Comparison of ENCODE assay signal across 27 cellular contexts in the genomic region with DNA sequence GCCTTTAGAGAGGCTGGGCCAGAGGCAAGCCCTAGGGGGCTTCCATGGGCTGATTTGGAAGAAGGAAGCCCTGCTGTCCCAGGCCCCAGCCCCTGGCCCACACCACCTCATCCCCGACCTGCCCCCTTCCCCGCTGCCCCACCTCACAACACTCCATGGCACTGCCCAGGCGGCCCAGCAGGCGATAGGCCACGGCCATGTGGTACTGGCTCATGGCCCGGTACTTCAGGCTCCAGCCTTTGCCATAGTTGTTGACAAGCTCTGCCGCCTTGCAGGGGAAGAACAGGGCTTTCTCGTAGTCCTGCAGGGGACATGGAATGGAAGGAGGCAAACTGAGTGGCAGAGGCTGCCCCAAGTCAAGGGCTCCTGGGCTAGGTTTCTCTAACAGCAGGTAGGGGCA. TPM values are rescaled to one million over a fixed set of nuclear protein-coding genes. Genes with fewer than 3 reads are reported as not detected.
DNase-seq lines count a peak whose midpoint lies in the region; ATAC-seq and TF ChIP-seq lines count a peak whose summit lies in the region.
"Had no signal": no experiment of that assay in that cellular context is flagged by ENCODE, and none has a peak within 500 bp of the region (broad histone marks: within the 10 kb centered on the region; RNA-seq: fewer than 3 reads in every experiment).

No MANE protein-coding gene starts in this region.

- H3K79me1 ChIP-seq in neuronal stem cell (ENCODE audit: low read depth, low read length): no peaks in the 10 kb centered on the region

- H2BK120ac ChIP-seq in neuronal stem cell (ENCODE audit: low read depth, low read length): no peak overlapping the region

- H3K27me3 ChIP-seq in heart right ventricle (no peaks in the 10 kb centered on the region), neuronal stem cell (ENCODE audit: control insufficient read depth in 3 of 3, insufficient read depth in 3 of 3, low read depth in 1 of 3, low read length in 3 of 3) (peaks cover 0 to 5% (median 0%) of the 10 kb centered on the region in 3 experiments), thyroid gland (no peaks in the 10 kb centered on the region)
- H3K27me3 ChIP-seq: BLaER1, colonic mucosa, pancreas, Peyer's patch, right lobe of liver, stomach, transverse colon had no signal

- no peak overlapping the region for H3K14ac ChIP-seq in neuronal stem cell (ENCODE audit: low read length)

- H3K4me2 ChIP-seq in neuronal stem cell (ENCODE audit: insufficient read depth, low read length, poor library complexity, severe bottlenecking): no peak overlapping the region
- H3K4me2 ChIP-seq: BLaER1 had no signal

- no peak overlapping the region for H2AK5ac ChIP-seq in neuronal stem cell (ENCODE audit: low read depth, low read length)

- no peak for TF ChIP-seq CTCF in heart right ventricle (IDR thresholded peaks at IDR 0.05)
- TF ChIP-seq CTCF in thyroid gland (IDR thresholded peaks at IDR 0.05): no peak

- H3K36me3 ChIP-seq in heart right ventricle (no peaks in the 10 kb centered on the region), neuronal stem cell (replicated peaks in 1 of 2; ENCODE audit: control insufficient read depth in 2 of 2, insufficient read depth in 2 of 2, low read length in 2 of 2) (no peaks in the 10 kb centered on the region), thyroid gland (no peaks in the 10 kb centered on the region)
- H3K36me3 ChIP-seq: BLaER1, colonic mucosa, HAP-1, lower lobe of right lung, pancreas, Peyer's patch, right lobe of liver, stomach, transverse colon had no signal

- H3K18ac ChIP-seq in neuronal stem cell (ENCODE audit: low read length): peak overlapping the region; percentile 13

- no peak overlapping the region for H3K4me3 ChIP-seq in heart right ventricle
- no peak overlapping the region for H3K4me3 ChIP-seq in neuronal stem cell (ENCODE audit: low read length in 2 of 2)
- H3K4me3 ChIP-seq in thyroid gland (replicated peaks in 1 of 3): no peak overlapping the region
- H3K4me3 ChIP-seq: BLaER1, colonic mucosa, HAP-1, lower lobe of right lung, pancreas, Peyer's patch, right lobe of liver, stomach, transverse colon had no signal

- no peak overlapping the region for H2AFZ ChIP-seq in neuronal stem cell (ENCODE audit: low read length)

- H3K4me1 ChIP-seq in heart right ventricle (peaks cover 0 to 25% (median 0%) of the 10 kb centered on the region in 9 donors), neuronal stem cell (ENCODE audit: control insufficient read depth in 2 of 2, insufficient read depth in 1 of 2, low read depth in 1 of 2, low read length in 2 of 2) (peaks cover 2 to 7% of the 10 kb centered on the region in 2 donors), thyroid gland (peaks cover 7 to 10% of the 10 kb centered on the region in 2 donors)
- H3K4me1 ChIP-seq: colonic mucosa, HAP-1, lower lobe of right lung, Peyer's patch had no signal

- WGBS in heart right ventricle, 2 donors: 50 to 72% methylated on average over 8 of the region's 8 CpGs
- no CpG with 5 or more reads among the region's 8 CpGs for WGBS in neuronal stem cell (ENCODE audit: extremely low coverage in 2 of 2, insufficient read length in 2 of 2, insufficient replicate concordance in 1 of 2), 2 donors
- WGBS in thyroid gland, 2 donors: 45 to 71% methylated on average over 3 to 7 of the region's 8 CpGs

- H3K27ac ChIP-seq in caudate nucleus (ENCODE audit: low read depth, low read length) (peak overlapping the region; percentile 79), heart right ventricle (peak overlapping the region in 4 of 10 donors; percentile 9 to 43 (median 24)), neuronal stem cell (replicated peaks; ENCODE audit: low read length) (no peak overlapping the region), thyroid gland (no peak overlapping the region)
- H3K27ac ChIP-seq: BLaER1, colonic mucosa, lower lobe of right lung, pancreas, Peyer's patch, right lobe of liver, stomach, transverse colon had no signal

- no peak for TF ChIP-seq POLR2A in thyroid gland (IDR thresholded peaks at IDR 0.05)

- H3K9me3 ChIP-seq in heart right ventricle (no peaks in the 10 kb centered on the region), neuronal stem cell (replicated peaks in 1 of 2; ENCODE audit: control insufficient read depth in 2 of 2, insufficient read depth in 1 of 2, low read depth in 1 of 2, low read length in 2 of 2) (no peaks in the 10 kb centered on the region), thyroid gland (no peaks in the 10 kb centered on the region)
- H3K9me3 ChIP-seq: BLaER1, colonic mucosa, HAP-1, lower lobe of right lung, pancreas, Peyer's patch, right lobe of liver, stomach, transverse colon had no signal

- H4K8ac ChIP-seq in neuronal stem cell (ENCODE audit: low read depth, low read length): no peak overlapping the region

- H3K23ac ChIP-seq in neuronal stem cell (ENCODE audit: low read depth, low read length, poor library complexity): no peak overlapping the region

- peak; percentile 74 to 93 (median 86) for ATAC-seq in heart right ventricle
- no peak for ATAC-seq in HG02938 (IDR thresholded peaks at IDR 0.05; ENCODE audit: unreplicated experiment)
- no peak for ATAC-seq in HG03520 (IDR thresholded peaks at IDR 0.05; ENCODE audit: unreplicated experiment)
- ATAC-seq: right lobe of liver had no signal

- H3K9ac ChIP-seq in neuronal stem cell (ENCODE audit: low read depth, low read length, poor library complexity): no peak overlapping the region
- H3K9ac ChIP-seq: BLaER1 had no signal

- H2BK15ac ChIP-seq in neuronal stem cell (ENCODE audit: low read length): no peak overlapping the region

- no peak overlapping the region for H2BK5ac ChIP-seq in neuronal stem cell (ENCODE audit: low read length)

- no peak overlapping the region for H2BK12ac ChIP-seq in neuronal stem cell (ENCODE audit: low read length)

- H4K91ac ChIP-seq in neuronal stem cell (ENCODE audit: low read depth, low read length, poor library complexity): no peak overlapping the region

- no peak overlapping the region for H3K4ac ChIP-seq in neuronal stem cell (ENCODE audit: low read length)

- intact Hi-C loops in heart right ventricle (cut with DNase I) (no loop called here), thyroid gland (cut with DNase I) (no loop called here)

- DNase-seq in caudate nucleus (lab: John Stamatoyannopoulos, UW): peak in 29 of 61 donors; percentile 8 to 72 (median 35)
- DNase-seq in heart right ventricle: peak; percentile 65 to 68
- no peak for DNase-seq in neuronal stem cell (ENCODE audit: low spot score)
- DNase-seq in thyroid gland: peak; percentile 78 to 86
- no peak for DNase-seq in hepatic stellate cell (ENCODE audit: low spot score)
- DNase-seq: activated CD8-positive, alpha-beta memory T cell treated with anti-CD3 and anti-CD28 coated beads for 24 hours; activated naive CD4-positive, alpha-beta T cell treated with anti-CD3 and anti-CD28 coated beads, Interleukin-2, amount 50 U/mL, for 16 hours; activated T-cell treated with anti-CD3 and anti-CD28 coated beads for 4 hours; colonic mucosa; effector CD8-positive, alpha-beta T cell; islet precursor cell; lower lobe of right lung; naive thymus-derived CD8-positive, alpha-beta T cell; NCI-H1417 treated with DMSO at 0.1 percent for 48 hours; pancreas; Peyer's patch; right lobe of liver; stimulated activated CD4-positive, alpha-beta T cell treated with anti-CD3 and anti-CD28 coated beads, Interleukin-12 subunit alpha, Interleukin-12 subunit beta, amount 100 ng/mL, for 4 hours; stimulated activated CD4-positive, alpha-beta T cell treated with anti-CD3 and anti-CD28 coated beads, Interleukin-2, amount 100 ng/mL, for 48 hours; stomach; SW 1271; transverse colon had no signal

RNA-seq across cellular contexts. Expression of a gene that starts 6.4 kb away (rescaled TPM):
- total RNA-seq in heart right ventricle (10 to 100 TPM in 1 of 10 donors, 1 to 10 TPM in 9; 2.9 to 10.2 (median 4.0) TPM), thyroid gland (under 1 TPM in 1 of 4 donors, not detected in 3; 0.67 TPM)
- 1 to 10 TPM in 1 of 2 donors, under 1 TPM in 1; 0.33 to 6.2 TPM for polyA plus RNA-seq in heart right ventricle
- polyA plus RNA-seq in neuronal stem cell (2013, experiment 1 of 2): not detected
- 0.06 TPM for polyA plus RNA-seq in neuronal stem cell (2013, experiment 2 of 2)
- total RNA-seq: colonic mucosa, transverse colon had no signal
- polyA plus RNA-seq: AG04450; naive thymus-derived CD8-positive, alpha-beta T cell had no signal

RNA-seq across cellular contexts. Expression of a gene that starts 16.3 kb away (rescaled TPM):
- total RNA-seq in heart right ventricle: 100 to 1,000 TPM; 129 to 171 (median 140) TPM
- 100 to 1,000 TPM; 184 to 272 TPM for polyA plus RNA-seq in heart right ventricle
- 74.9 TPM for polyA plus RNA-seq in neuronal stem cell (2013, experiment 1 of 2)
- 75.0 TPM for polyA plus RNA-seq in neuronal stem cell (2013, experiment 2 of 2)
- 100 to 1,000 TPM in 2 of 4 donors, 10 to 100 TPM in 2; 92.7 to 240 (median 123) TPM for total RNA-seq in thyroid gland

RNA-seq across cellular contexts. Expression of a gene that starts 34.1 kb away (rescaled TPM):
- total RNA-seq in heart right ventricle (10 to 100 TPM; 31.1 to 54.5 (median 40.8) TPM), thyroid gland (10 to 100 TPM; 51.3 to 84.3 (median 66.8) TPM)
- polyA plus RNA-seq in heart right ventricle: 10 to 100 TPM; 62.3 to 86.4 TPM
- polyA plus RNA-seq in neuronal stem cell (2013, experiment 1 of 2): 21.6 TPM
- polyA plus RNA-seq in neuronal stem cell (2013, experiment 2 of 2): 20.9 TPM

Comparison
In these comparisons a context has a peak if more than half of its experiments do, and no peak if none do; other contexts are left out.
1. DNase-seq: peak in heart right ventricle (2 of 2) and thyroid gland (2 of 2); none in neuronal stem cell (single experiment) and hepatic stellate cell (single experiment).
2. ATAC-seq: peak in heart right ventricle (8 of 8); none in HG02938 (single experiment) and HG03520 (single experiment).